8 cellular contexts compared by ENCODE assay signal in the genomic region with DNA sequence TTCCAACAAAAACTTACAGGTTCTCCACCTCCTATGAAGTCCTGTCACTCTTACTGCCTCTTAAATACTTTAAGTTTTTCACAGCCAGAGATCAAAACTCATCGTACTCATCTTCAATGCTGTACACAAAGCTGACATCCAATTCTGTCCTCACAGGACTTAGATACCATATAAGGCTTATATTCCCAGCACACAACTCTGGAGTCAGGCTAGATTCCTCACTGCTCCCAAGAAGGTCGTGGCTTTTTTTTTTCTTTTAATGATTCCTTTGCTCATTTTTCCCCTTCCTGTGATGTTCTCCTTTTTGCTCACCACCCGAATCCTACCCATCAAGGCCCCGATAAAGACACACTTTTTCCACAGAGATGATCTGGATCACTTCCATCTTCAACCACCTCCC. TPM values are rescaled to one million over a fixed set of nuclear protein-coding genes. Genes with fewer than 3 reads are reported as not detected.
A peak's percentile ranks its signal among the peaks of the same experiment; 100 is the strongest.
DNase-seq lines count a peak whose midpoint lies in the region; ATAC-seq, FAIRE-seq and TF ChIP-seq lines count a peak whose summit lies in the region.

No MANE protein-coding gene starts in this region.

- H3K9me3 ChIP-seq in adrenal gland (replicated peaks in 1 of 3) (no peaks in the 10 kb centered on the region), left lung (no peaks in the 10 kb centered on the region), tibial nerve (no peaks in the 10 kb centered on the region)

- intact Hi-C loops in adrenal gland (cut with DNase I) = no loop called here
- intact Hi-C loops in left lung (cut with DNase I) = loop anchor here in 1 of 2 donors (10.0 kb wide), 1 partner anchor 301 kb away; no protein-coding TSS in a partner anchor

- H3K27me3 ChIP-seq in adrenal gland (no peaks in the 10 kb centered on the region), left lung (peaks cover 0 to 10% of the 10 kb centered on the region in 2 donors), tibial nerve (no peaks in the 10 kb centered on the region)

- peak overlapping the region in 1 of 5 donors; percentile 83 for H3K27ac ChIP-seq in adrenal gland
- peak overlapping the region; percentile 91 to 93 for H3K27ac ChIP-seq in left lung
- peak overlapping the region in 3 of 4 donors; percentile 86 to 91 (median 89) for H3K27ac ChIP-seq in tibial nerve

- TF ChIP-seq EP300 in tibial nerve (IDR thresholded peaks at IDR 0.05) = no peak

- peak overlapping the region; percentile 86 for H3K4me3 Mint-ChIP-seq in activated T-cell treated with anti-CD3 and anti-CD28 coated beads, Interleukin-2, amount 50 U/mL, for 24 hours

- TF ChIP-seq POLR2A in adrenal gland (IDR thresholded peaks at IDR 0.05) (no peak), tibial nerve (IDR thresholded peaks at IDR 0.05) (no peak), H54 (IDR thresholded peaks at IDR 0.05; ENCODE audit: low read depth, low read length) (no peak)

- no peaks in the 10 kb centered on the region for H3K9me3 Mint-ChIP-seq in activated T-cell treated with anti-CD3 and anti-CD28 coated beads, Interleukin-2, amount 50 U/mL, for 24 hours

- peaks cover 21% of the 10 kb centered on the region for H3K27me3 Mint-ChIP-seq in activated T-cell treated with anti-CD3 and anti-CD28 coated beads, Interleukin-2, amount 50 U/mL, for 24 hours

- H3K36me3 Mint-ChIP-seq in activated T-cell treated with anti-CD3 and anti-CD28 coated beads, Interleukin-2, amount 50 U/mL, for 24 hours (ENCODE audit: low read depth) = peaks cover 70% of the 10 kb centered on the region

- H3K36me3 ChIP-seq in adrenal gland (replicated peaks in 1 of 2) = no peaks in the 10 kb centered on the region
- H3K36me3 ChIP-seq in left lung = no peaks in the 10 kb centered on the region
- no peaks in the 10 kb centered on the region for H3K36me3 ChIP-seq in tibial nerve

- peaks cover 62% of the 10 kb centered on the region for H3K4me1 Mint-ChIP-seq in activated T-cell treated with anti-CD3 and anti-CD28 coated beads, Interleukin-2, amount 50 U/mL, for 24 hours (ENCODE audit: low read depth)

- WGBS in adrenal gland, 4 donors = 14 to 49% (median 36%) methylated on average over 4 of the region's 4 CpGs
- WGBS in tibial nerve, 2 donors = 18 to 37% methylated on average over 4 of the region's 4 CpGs

- peak overlapping the region; percentile 93 for H3K27ac Mint-ChIP-seq in activated T-cell treated with anti-CD3 and anti-CD28 coated beads, Interleukin-2, amount 50 U/mL, for 24 hours

- ATAC-seq in left lung (no peak), GM21717 (IDR thresholded peaks at IDR 0.05; ENCODE audit: unreplicated experiment) (no peak)

- no peak for DNase-seq in activated T-cell treated with anti-CD3 and anti-CD28 coated beads, Interleukin-2, amount 50 U/mL, for 24 hours
- DNase-seq in activated T-cell treated with anti-CD3 and anti-CD28 coated beads, Interleukin-2, amount 50 U/mL, for 48 hours = no peak
- DNase-seq in adrenal gland (no peak), left lung (no peak), tibial nerve (ENCODE audit: low spot score in 2 of 2) (no peak), NCI-H1417 treated with DMSO at 0.1 percent for 48 hours (lab: John Stamatoyannopoulos, UW) (no peak), H54 (ENCODE audit: insufficient read length, low spot score) (no peak)

- H3K4me3 ChIP-seq in adrenal gland (peak overlapping the region in 3 of 4 donors; percentile 49 to 77 (median 75)), left lung (peak overlapping the region; percentile 59 to 60), tibial nerve (peak overlapping the region; percentile 72 to 95 (median 80))

- FAIRE-seq in H54 (lab: Jason Lieb, UNC) = no peak

- H3K4me1 ChIP-seq in adrenal gland (replicated peaks in 1 of 2) (peaks cover 5 to 18% of the 10 kb centered on the region in 2 donors), left lung (peaks cover 10 to 19% of the 10 kb centered on the region in 2 donors), tibial nerve (peaks cover 0 to 20% (median 6%) of the 10 kb centered on the region in 4 donors)

- TF ChIP-seq CTCF in adrenal gland (IDR thresholded peaks at IDR 0.05) (no peak), left lung (IDR thresholded peaks at IDR 0.05) (no peak), tibial nerve (IDR thresholded peaks at IDR 0.05) (no peak)

RNA-seq across cellular contexts. Expression of a gene that starts 0.9 kb away (rescaled TPM):
- total RNA-seq in adrenal gland = 10 to 100 TPM in 7 of 8 donors, 1 to 10 TPM in 1; 8.8 to 20.5 (median 12.6) TPM
- 1 to 10 TPM; 4.3 to 6.8 (median 6.2) TPM for polyA plus RNA-seq in adrenal gland
- total RNA-seq in left lung = 10 to 100 TPM; 13.2 to 20.7 TPM
- 10 to 100 TPM in 3 of 4 donors, 1 to 10 TPM in 1; 9.0 to 13.8 (median 11.6) TPM for total RNA-seq in tibial nerve

RNA-seq across cellular contexts. Expression of a gene that starts 1.0 kb away (rescaled TPM):
- total RNA-seq in adrenal gland = 10 to 100 TPM in 6 of 8 donors, 1 to 10 TPM in 2; 5.6 to 21.0 (median 14.1) TPM
- polyA plus RNA-seq in adrenal gland = 100 to 1,000 TPM in 1 of 3 donors, 10 to 100 TPM in 2; 11.8 to 129 (median 65.6) TPM
- 10 to 100 TPM; 19.1 to 24.4 TPM for total RNA-seq in left lung
- total RNA-seq in tibial nerve = 10 to 100 TPM; 14.7 to 38.1 (median 31.3) TPM

RNA-seq across cellular contexts. Expression of a gene that starts 44.6 kb away (rescaled TPM):
- total RNA-seq in adrenal gland (100 to 1,000 TPM in 1 of 8 donors, 10 to 100 TPM in 7; 49.1 to 153 (median 66.9) TPM), left lung (10 to 100 TPM; 30.4 to 32.4 TPM), tibial nerve (10 to 100 TPM; 20.1 to 69.5 (median 24.9) TPM)
- 10 to 100 TPM; 23.8 to 75.1 (median 28.2) TPM for polyA plus RNA-seq in adrenal gland
